ENCODE assay signal across 1 cellular context in genomic region chr5:173640166-173640804, GRCh38.
TF ChIP-seq lines count a peak whose summit lies in the region.

No MANE protein-coding gene starts in this region.

TF ChIP-seq in neural cell, 6 proteins besides CTCF, POLR2A, EP300 and RAD21 (continued from another document):
- TF ChIP-seq REST (IDR thresholded peaks at IDR 0.05; ENCODE audit: borderline replicate concordance) (no peak), SMC3 (conservative IDR thresholded peaks at IDR 0.05; ENCODE audit: poor library complexity) (no peak), MXI1 (conservative IDR thresholded peaks at IDR 0.05; ENCODE audit: poor library complexity, severe bottlenecking) (no peak)
